8 cellular contexts compared by ENCODE assay signal in the genomic region with DNA sequence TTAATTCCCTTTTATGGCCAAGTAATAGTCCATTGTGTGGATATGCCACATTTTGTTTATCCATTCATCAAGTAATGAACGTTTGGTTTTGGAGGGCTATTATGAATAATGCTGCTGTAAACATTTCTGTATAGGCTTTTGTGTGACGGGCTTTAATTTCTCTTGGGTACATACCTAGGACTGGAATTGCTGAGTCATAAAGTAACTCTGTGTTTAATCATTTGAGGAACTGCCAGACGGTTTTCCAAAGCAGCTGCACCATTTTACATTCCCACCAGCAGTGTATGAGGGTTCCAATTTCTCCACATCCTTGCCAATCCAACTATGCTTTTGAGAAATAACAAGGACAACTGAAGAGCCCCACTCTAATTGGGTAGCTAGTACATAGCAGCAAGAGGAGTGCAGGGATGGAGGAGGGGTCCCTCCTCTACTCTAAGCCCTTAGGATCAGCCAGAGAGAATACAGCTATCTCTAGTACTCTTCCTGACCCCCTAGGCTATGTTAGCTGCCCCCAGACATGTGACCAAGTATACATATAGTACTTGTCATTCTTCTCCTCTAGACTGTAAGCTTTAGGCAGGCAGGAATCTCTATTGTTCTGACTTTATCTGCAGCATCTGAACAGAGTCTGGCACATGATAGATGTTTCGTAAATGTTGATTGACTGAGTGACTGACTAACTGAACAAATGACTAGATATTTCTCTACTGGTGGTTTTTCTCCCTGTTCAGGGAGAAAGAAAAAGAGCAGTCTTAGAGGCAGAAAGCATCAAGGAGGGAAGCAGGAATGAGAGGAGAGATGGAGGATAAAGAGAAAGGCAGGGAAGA. TPM values are rescaled to one million over a fixed set of nuclear protein-coding genes. Genes with fewer than 3 reads are reported as not detected.
DNase-seq lines count a peak whose midpoint lies in the region; ATAC-seq and TF ChIP-seq lines count a peak whose summit lies in the region.

No MANE protein-coding gene starts in this region.

- no peaks in the 10 kb centered on the region for H3K27me3 ChIP-seq in Loucy (ENCODE audit: insufficient read depth, low read length, poor library complexity, severe bottlenecking)
- H3K27me3 ChIP-seq in adipocyte (replicated peaks; ENCODE audit: control insufficient read depth, insufficient read depth, low read length): no peaks in the 10 kb centered on the region

- peaks cover 7% of the 10 kb centered on the region for H4K20me1 ChIP-seq in Loucy (ENCODE audit: insufficient read depth, low read length, poor library complexity, severe bottlenecking)

- H3K4me3 ChIP-seq in Loucy (ENCODE audit: low read length, poor library complexity, severe bottlenecking) (peak overlapping the region; percentile 83), adipocyte (ENCODE audit: low read length) (no peak overlapping the region)

- no peak for TF ChIP-seq CTCF in Loucy (conservative IDR thresholded peaks at IDR 0.05; ENCODE audit: low read length)
- TF ChIP-seq CTCF in activated CD8-positive, alpha-beta T cell treated with anti-CD3 and anti-CD28 coated beads for 36 hours (IDR thresholded peaks at IDR 0.05): no peak

- ATAC-seq in activated CD8-positive, alpha-beta T cell treated with anti-CD3 and anti-CD28 coated beads for 36 hours: no peak
- ATAC-seq in HG02884 (IDR thresholded peaks at IDR 0.05; ENCODE audit: unreplicated experiment): no peak

- no peak overlapping the region for H3K9ac ChIP-seq in Loucy (ENCODE audit: low read depth, low read length, poor library complexity, severe bottlenecking)
- H3K9ac ChIP-seq in adipocyte (ENCODE audit: low read length): no peak overlapping the region

- H3K9me3 Mint-ChIP-seq in activated CD8-positive, alpha-beta T cell treated with anti-CD3 and anti-CD28 coated beads for 36 hours: no peaks in the 10 kb centered on the region

- H3K4me1 Mint-ChIP-seq in activated CD8-positive, alpha-beta T cell treated with anti-CD3 and anti-CD28 coated beads for 36 hours (ENCODE audit: low read depth): peaks cover 46% of the 10 kb centered on the region

- intact Hi-C loops in activated CD8-positive, alpha-beta T cell treated with anti-CD3 and anti-CD28 coated beads for 36 hours (cut with micrococcal nuclease): no loop called here

- H3K36me3 ChIP-seq in Loucy (ENCODE audit: insufficient read depth, low read length) (no peaks in the 10 kb centered on the region), adipocyte (ENCODE audit: control insufficient read depth, insufficient read depth, low read length, severe bottlenecking) (peaks cover 6% of the 10 kb centered on the region)

- POLR2A ChIA-PET in activated CD8-positive, alpha-beta T cell treated with anti-CD3 and anti-CD28 coated beads for 36 hours (lab: Charles Lee): interaction anchor here (1.4 kb wide), 1 partner anchor 126 kb away, joined by 3 read pairs; no protein-coding TSS in a partner anchor

- no peak overlapping the region for H3K4me3 Mint-ChIP-seq in activated CD8-positive, alpha-beta T cell treated with anti-CD3 and anti-CD28 coated beads for 36 hours

- no peak overlapping the region for H2AFZ ChIP-seq in Loucy (ENCODE audit: low read length)

- no peak overlapping the region for H3K27ac Mint-ChIP-seq in activated CD8-positive, alpha-beta T cell treated with anti-CD3 and anti-CD28 coated beads for 36 hours

- H3K4me2 ChIP-seq in Loucy (ENCODE audit: low read depth, low read length, poor library complexity, severe bottlenecking): peak overlapping the region; percentile 87

- H3K4me1 ChIP-seq in Loucy (ENCODE audit: insufficient read depth, low read length, poor library complexity, severe bottlenecking): peaks cover 37% of the 10 kb centered on the region
- H3K4me1 ChIP-seq in adipocyte (ENCODE audit: control insufficient read depth, insufficient read depth, low read length): peaks cover 40% of the 10 kb centered on the region

- H3K27me3 Mint-ChIP-seq in activated CD8-positive, alpha-beta T cell treated with anti-CD3 and anti-CD28 coated beads for 36 hours: peaks cover 2% of the 10 kb centered on the region

- peak; percentile 67 for DNase-seq in CD1c-positive myeloid dendritic cell (ENCODE audit: extremely low spot score)
- peak; percentile 82 for DNase-seq in adipocyte (ENCODE audit: low read depth)
- peak; percentile 85 for DNase-seq in kidney tubule cell (ENCODE audit: low spot score)
- no peak for DNase-seq in activated CD8-positive, alpha-beta T cell treated with anti-CD3 and anti-CD28 coated beads for 36 hours
- DNase-seq in GF-D8 (lab: John Stamatoyannopoulos, UW): no peak
- DNase-seq in activated T-cell treated with anti-CD3 and anti-CD28 coated beads, Interleukin-2, amount 50 U/mL, for 48 hours: no peak

- H3K9me3 ChIP-seq in Loucy (ENCODE audit: insufficient read depth, low read depth, low read length): no peaks in the 10 kb centered on the region
- H3K9me3 ChIP-seq in adipocyte (ENCODE audit: control insufficient read depth, low read length): no peaks in the 10 kb centered on the region

- CTCF ChIA-PET in activated CD8-positive, alpha-beta T cell treated with anti-CD3 and anti-CD28 coated beads for 36 hours (lab: Charles Lee): interaction anchor here (0.8 to 3.2 kb wide), 7 partner anchors 9 to 481 kb away, joined by 3 to 11 read pairs (median 4); a partner anchor contains a TSS

- peaks cover 8% of the 10 kb centered on the region; the same call in 1 of the 2 replicates for H3K79me2 ChIP-seq in Loucy (ENCODE audit: insufficient read depth, low read length)

- peaks cover 3% of the 10 kb centered on the region; the same call in 1 of the 2 replicates for H3F3A ChIP-seq in Loucy (ENCODE audit: low read depth)

- H3K9me2 ChIP-seq in Loucy (replicated peaks; ENCODE audit: low read depth, low read length): no peaks in the 10 kb centered on the region

- H3K36me3 Mint-ChIP-seq in activated CD8-positive, alpha-beta T cell treated with anti-CD3 and anti-CD28 coated beads for 36 hours (ENCODE audit: low read depth): peaks cover 23% of the 10 kb centered on the region

RNA-seq across cellular contexts. Expression of a gene that starts 22.1 kb away (rescaled TPM):
- 100 to 1,000 TPM; 181 to 209 TPM for total RNA-seq in activated CD8-positive, alpha-beta T cell treated with anti-CD3 and anti-CD28 coated beads for 36 hours

Comparison
In these comparisons a context has a peak if more than half of its experiments do, and no peak if none do; other contexts are left out.
1. DNase-seq: peak in CD1c-positive myeloid dendritic cell (single experiment), adipocyte (single experiment) and kidney tubule cell (single experiment); none in activated CD8-positive, alpha-beta T cell treated with anti-CD3 and anti-CD28 coated beads for 36 hours (single experiment), GF-D8 (single experiment) and activated T-cell treated with anti-CD3 and anti-CD28 coated beads, Interleukin-2, amount 50 U/mL, for 48 hours (0 of 2).